2 cellular contexts compared by ENCODE assay signal in the genomic region with DNA sequence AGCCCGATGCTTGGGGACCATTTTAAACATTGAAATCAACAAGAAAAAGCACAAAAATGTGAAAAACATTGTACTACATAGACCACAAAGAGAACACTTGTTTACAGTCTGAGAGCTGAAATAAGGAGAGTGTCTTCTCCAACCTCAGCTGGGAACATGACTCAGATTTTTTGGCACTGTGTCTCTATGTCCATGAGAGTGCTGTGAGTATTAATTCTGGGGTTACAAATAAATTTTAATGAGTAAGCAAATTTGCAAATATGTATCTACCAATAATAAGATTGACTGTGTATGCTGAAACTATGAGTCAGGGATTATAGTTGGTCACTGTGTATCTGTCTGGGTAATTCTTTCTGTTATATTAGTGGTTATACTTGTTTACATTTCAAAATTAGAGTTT.
TF ChIP-seq lines count a peak whose summit lies in the region.

No MANE protein-coding gene starts in this region.

TF ChIP-seq in HepG2, 621 proteins besides CTCF, POLR2A, EP300 and RAD21 (continued from another document):
- TF ChIP-seq TEF (CRISPR knock-in tag; IDR thresholded peaks at IDR 0.05) (no peak), ARNT (IDR thresholded peaks at IDR 0.05) (no peak), MAFF (IDR thresholded peaks at IDR 0.05; ENCODE audit: low read depth, low read length) (peak; percentile 93), DNMT1 (CRISPR knock-in tag; IDR thresholded peaks at IDR 0.05) (no peak), NFE2 (CRISPR knock-in tag; IDR thresholded peaks at IDR 0.05) (no peak)
- TF ChIP-seq, protein P1, sequence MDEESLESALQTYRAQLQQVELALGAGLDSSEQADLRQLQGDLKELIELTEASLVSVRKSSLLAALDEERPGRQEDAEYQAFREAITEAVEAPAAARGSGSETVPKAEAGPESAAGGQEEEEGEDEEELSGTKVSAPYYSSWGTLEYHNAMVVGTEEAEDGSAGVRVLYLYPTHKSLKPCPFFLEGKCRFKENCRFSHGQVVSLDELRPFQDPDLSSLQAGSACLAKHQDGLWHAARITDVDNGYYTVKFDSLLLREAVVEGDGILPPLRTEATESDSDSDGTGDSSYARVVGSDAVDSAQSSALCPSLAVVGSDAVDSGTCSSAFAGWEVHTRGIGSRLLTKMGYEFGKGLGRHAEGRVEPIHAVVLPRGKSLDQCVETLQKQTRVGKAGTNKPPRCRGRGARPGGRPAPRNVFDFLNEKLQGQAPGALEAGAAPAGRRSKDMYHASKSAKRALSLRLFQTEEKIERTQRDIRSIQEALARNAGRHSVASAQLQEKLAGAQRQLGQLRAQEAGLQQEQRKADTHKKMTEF (CRISPR knock-in tag; IDR thresholded peaks at IDR 0.05), result peak; percentile 8; the same call in 1 of the 2 replicates

TF ChIP-seq in WTC11, 78 proteins besides CTCF, POLR2A, EP300 and RAD21 (continued from another document):
- TF ChIP-seq IRF1 (CRISPR knock-in tag; IDR thresholded peaks at IDR 0.05), result no peak
- TF ChIP-seq ELF4 (CRISPR knock-in tag; IDR thresholded peaks at IDR 0.05; ENCODE audit: low read depth), result no peak
- TF ChIP-seq, protein P2, sequence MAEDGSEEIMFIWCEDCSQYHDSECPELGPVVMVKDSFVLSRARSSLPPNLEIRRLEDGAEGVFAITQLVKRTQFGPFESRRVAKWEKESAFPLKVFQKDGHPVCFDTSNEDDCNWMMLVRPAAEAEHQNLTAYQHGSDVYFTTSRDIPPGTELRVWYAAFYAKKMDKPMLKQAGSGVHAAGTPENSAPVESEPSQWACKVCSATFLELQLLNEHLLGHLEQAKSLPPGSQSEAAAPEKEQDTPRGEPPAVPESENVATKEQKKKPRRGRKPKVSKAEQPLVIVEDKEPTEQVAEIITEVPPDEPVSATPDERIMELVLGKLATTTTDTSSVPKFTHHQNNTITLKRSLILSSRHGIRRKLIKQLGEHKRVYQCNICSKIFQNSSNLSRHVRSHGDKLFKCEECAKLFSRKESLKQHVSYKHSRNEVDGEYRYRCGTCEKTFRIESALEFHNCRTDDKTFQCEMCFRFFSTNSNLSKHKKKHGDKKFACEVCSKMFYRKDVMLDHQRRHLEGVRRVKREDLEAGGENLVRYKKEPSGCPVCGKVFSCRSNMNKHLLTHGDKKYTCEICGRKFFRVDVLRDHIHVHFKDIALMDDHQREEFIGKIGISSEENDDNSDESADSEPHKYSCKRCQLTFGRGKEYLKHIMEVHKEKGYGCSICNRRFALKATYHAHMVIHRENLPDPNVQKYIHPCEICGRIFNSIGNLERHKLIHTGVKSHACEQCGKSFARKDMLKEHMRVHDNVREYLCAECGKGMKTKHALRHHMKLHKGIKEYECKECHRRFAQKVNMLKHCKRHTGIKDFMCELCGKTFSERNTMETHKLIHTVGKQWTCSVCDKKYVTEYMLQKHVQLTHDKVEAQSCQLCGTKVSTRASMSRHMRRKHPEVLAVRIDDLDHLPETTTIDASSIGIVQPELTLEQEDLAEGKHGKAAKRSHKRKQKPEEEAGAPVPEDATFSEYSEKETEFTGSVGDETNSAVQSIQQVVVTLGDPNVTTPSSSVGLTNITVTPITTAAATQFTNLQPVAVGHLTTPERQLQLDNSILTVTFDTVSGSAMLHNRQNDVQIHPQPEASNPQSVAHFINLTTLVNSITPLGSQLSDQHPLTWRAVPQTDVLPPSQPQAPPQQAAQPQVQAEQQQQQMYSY (CRISPR knock-in tag; IDR thresholded peaks at IDR 0.05), result no peak
- TF ChIP-seq ZNF219 (CRISPR knock-in tag; IDR thresholded peaks at IDR 0.05; ENCODE audit: borderline replicate concordance), result no peak
- no peak for TF ChIP-seq NR1H2 (CRISPR knock-in tag; IDR thresholded peaks at IDR 0.05)
- TF ChIP-seq ZNF532 (CRISPR knock-in tag; IDR thresholded peaks at IDR 0.05; ENCODE audit: borderline replicate concordance), result no peak
- TF ChIP-seq, protein P3, sequence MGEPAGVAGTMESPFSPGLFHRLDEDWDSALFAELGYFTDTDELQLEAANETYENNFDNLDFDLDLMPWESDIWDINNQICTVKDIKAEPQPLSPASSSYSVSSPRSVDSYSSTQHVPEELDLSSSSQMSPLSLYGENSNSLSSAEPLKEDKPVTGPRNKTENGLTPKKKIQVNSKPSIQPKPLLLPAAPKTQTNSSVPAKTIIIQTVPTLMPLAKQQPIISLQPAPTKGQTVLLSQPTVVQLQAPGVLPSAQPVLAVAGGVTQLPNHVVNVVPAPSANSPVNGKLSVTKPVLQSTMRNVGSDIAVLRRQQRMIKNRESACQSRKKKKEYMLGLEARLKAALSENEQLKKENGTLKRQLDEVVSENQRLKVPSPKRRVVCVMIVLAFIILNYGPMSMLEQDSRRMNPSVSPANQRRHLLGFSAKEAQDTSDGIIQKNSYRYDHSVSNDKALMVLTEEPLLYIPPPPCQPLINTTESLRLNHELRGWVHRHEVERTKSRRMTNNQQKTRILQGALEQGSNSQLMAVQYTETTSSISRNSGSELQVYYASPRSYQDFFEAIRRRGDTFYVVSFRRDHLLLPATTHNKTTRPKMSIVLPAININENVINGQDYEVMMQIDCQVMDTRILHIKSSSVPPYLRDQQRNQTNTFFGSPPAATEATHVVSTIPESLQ (CRISPR knock-in tag; IDR thresholded peaks at IDR 0.05), result no peak
- TF ChIP-seq ZNF232 (CRISPR knock-in tag; IDR thresholded peaks at IDR 0.05), result no peak
- TF ChIP-seq OVOL2 (CRISPR knock-in tag; IDR thresholded peaks at IDR 0.05; ENCODE audit: borderline replicate concordance), result no peak
